Comparison of ENCODE assay signal across 14 cellular contexts in genomic region chr9:95096381-95096780, GRCh38.
A peak's percentile ranks its signal among the peaks of the same experiment; 100 is the strongest.
DNase-seq lines count a peak whose midpoint lies in the region; ATAC-seq and TF ChIP-seq lines count a peak whose summit lies in the region.
"Had no signal": no experiment of that assay in that cellular context is flagged by ENCODE, and none has a peak within 500 bp of the region (broad histone marks: within the 10 kb centered on the region; RNA-seq: fewer than 3 reads in every experiment).

No MANE protein-coding gene starts in this region.

- H3K27ac ChIP-seq in GM23338 (ENCODE audit: low read depth) = no peak overlapping the region
- H3K27ac ChIP-seq in layer of hippocampus (ENCODE audit: low read depth, low read length) = peak overlapping the region; percentile 22
- peak overlapping the region; percentile 72 for H3K27ac ChIP-seq in substantia nigra (ENCODE audit: low read depth, low read length, poor library complexity, severe bottlenecking)
- H3K27ac ChIP-seq: C4-2B had no signal

- ATAC-seq in GM23338 (peak; percentile 29; the same call in 2 of the 3 replicates), WTC11 (peak; percentile 39; the same call in 1 of the 2 replicates)

- no peak overlapping the region for H3K4me3 ChIP-seq in GM23338
- H3K4me3 ChIP-seq: uterus had no signal

- H3K4me3 Mint-ChIP-seq in GM23338 (no peak overlapping the region), WTC11 (no peak overlapping the region)
- H3K4me3 Mint-ChIP-seq: brain had no signal

- H4K20me1 ChIP-seq in GM23338 (replicated peaks; ENCODE audit: insufficient read depth) = no peaks in the 10 kb centered on the region

- TF ChIP-seq CTCF in GM23338 (conservative IDR thresholded peaks at IDR 0.05; ENCODE audit: low read depth in 2 of 2) (peak; percentile 18 to 47; a peak in 2 of 4 replicates), WTC11 (IDR thresholded peaks at IDR 0.05) (no peak)

- H3K27ac Mint-ChIP-seq in GM23338 (no peak overlapping the region), WTC11 (no peak overlapping the region)

- CTCF ChIA-PET in WTC11 (lab: Charles Lee) = interaction anchor here (0.6 to 4.9 kb wide), 11 partner anchors 10 to 284 kb away, joined by 3 to 24 read pairs (median 4); no protein-coding TSS in a partner anchor

- no peak overlapping the region for H2AFZ ChIP-seq in GM23338

- H3K36me3 Mint-ChIP-seq in GM23338 (ENCODE audit: low read depth) (peaks cover 6% of the 10 kb centered on the region; the same call in 2 of the 3 replicates), WTC11 (no peaks in the 10 kb centered on the region)

- peaks cover 39% of the 10 kb centered on the region for H3K4me1 Mint-ChIP-seq in GM23338
- H3K4me1 Mint-ChIP-seq in WTC11 = peaks cover 42% of the 10 kb centered on the region

- no peaks in the 10 kb centered on the region for H3K27me3 ChIP-seq in GM23338 (ENCODE audit: insufficient read depth)
- H3K27me3 ChIP-seq in layer of hippocampus (ENCODE audit: control insufficient read depth, insufficient read depth, low read length) = no peaks in the 10 kb centered on the region
- H3K27me3 ChIP-seq: uterus had no signal

- no peaks in the 10 kb centered on the region for H3K9me2 ChIP-seq in GM23338 (ENCODE audit: insufficient read depth)

- H3F3A ChIP-seq in GM23338 (replicated peaks; ENCODE audit: low read depth) = no peaks in the 10 kb centered on the region

- H3K27me3 Mint-ChIP-seq in GM23338 (ENCODE audit: insufficient read depth, low read depth, poor library complexity) (peaks cover 9% of the 10 kb centered on the region), WTC11 (ENCODE audit: low read depth) (no peaks in the 10 kb centered on the region)
- H3K27me3 Mint-ChIP-seq: brain had no signal

- no peaks in the 10 kb centered on the region for H3K36me3 ChIP-seq in GM23338 (ENCODE audit: insufficient read depth)
- H3K36me3 ChIP-seq: uterus had no signal

- H3K4me2 ChIP-seq in GM23338 = no peak overlapping the region

- DNase-seq in GM23338 (ENCODE audit: low spot score) (no peak), WTC11 (ENCODE audit: low spot score) (no peak), substantia nigra (lab: John Stamatoyannopoulos, UW) (no peak), HuH-7.5 (ENCODE audit: low spot score) (no peak), T-helper 9 cell (no peak), A172 (ENCODE audit: low spot score) (no peak)
- DNase-seq: activated naive CD4-positive, alpha-beta T cell treated with Interleukin-2 at 50 U/mL for 16 hours; NCI-H187; NCI-H526; stimulated activated CD4-positive, alpha-beta T cell treated with anti-CD3 and anti-CD28 coated beads, Interleukin-4, amount 100 ng/mL, for 24 hours; uterus had no signal

- H3K9me3 Mint-ChIP-seq in GM23338 (no peaks in the 10 kb centered on the region), WTC11 (no peaks in the 10 kb centered on the region)

- H3K79me2 ChIP-seq in GM23338 (replicated peaks; ENCODE audit: insufficient read depth) = no peaks in the 10 kb centered on the region

- no peaks in the 10 kb centered on the region for H3K4me1 ChIP-seq in GM23338 (ENCODE audit: insufficient read depth)

- POLR2A ChIA-PET in WTC11 (lab: Charles Lee) = no interaction called here

TF ChIP-seq in GM23338, 12 proteins besides CTCF, POLR2A, EP300 and RAD21 (continues in another document):
- TF ChIP-seq ETS1 (IDR thresholded peaks at IDR 0.05) = no peak

TF ChIP-seq in WTC11, 78 proteins besides CTCF, POLR2A, EP300 and RAD21:
- TF ChIP-seq IRF1 (CRISPR knock-in tag; IDR thresholded peaks at IDR 0.05) (no peak), ZSCAN18 (CRISPR knock-in tag; IDR thresholded peaks at IDR 0.05) (no peak), PREB (CRISPR knock-in tag; IDR thresholded peaks at IDR 0.05; ENCODE audit: borderline replicate concordance) (no peak), CREB1 (CRISPR knock-in tag; IDR thresholded peaks at IDR 0.05) (no peak), ZNF281 (CRISPR knock-in tag; IDR thresholded peaks at IDR 0.05) (no peak), TP53 (CRISPR knock-in tag; IDR thresholded peaks at IDR 0.05) (no peak)
